In the genomic region with DNA sequence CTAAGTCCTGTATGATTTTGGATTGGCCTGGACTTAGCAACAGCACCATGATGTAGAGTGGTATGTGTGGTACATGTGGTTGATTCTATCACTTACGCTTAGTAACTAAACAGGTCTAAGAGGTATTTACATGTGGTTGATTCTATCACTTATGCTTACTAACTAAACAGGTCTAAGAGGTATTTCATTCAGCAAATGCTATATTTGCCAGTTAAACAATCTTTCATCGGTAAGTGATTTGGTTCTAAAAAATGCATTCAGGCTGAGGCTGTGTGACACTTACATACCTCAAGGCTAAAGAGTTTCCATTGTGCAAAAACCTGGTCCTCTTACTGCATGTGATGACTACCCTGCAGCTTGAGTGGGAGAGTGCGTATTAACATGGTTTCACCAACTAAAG, we compare ENCODE assay signal across 1 cellular context.
TF ChIP-seq lines count a peak whose summit lies in the region.

No MANE protein-coding gene starts in this region.

TF ChIP-seq in SK-N-SH, 30 proteins besides CTCF, POLR2A, EP300 and RAD21:
- TF ChIP-seq, protein P1, sequence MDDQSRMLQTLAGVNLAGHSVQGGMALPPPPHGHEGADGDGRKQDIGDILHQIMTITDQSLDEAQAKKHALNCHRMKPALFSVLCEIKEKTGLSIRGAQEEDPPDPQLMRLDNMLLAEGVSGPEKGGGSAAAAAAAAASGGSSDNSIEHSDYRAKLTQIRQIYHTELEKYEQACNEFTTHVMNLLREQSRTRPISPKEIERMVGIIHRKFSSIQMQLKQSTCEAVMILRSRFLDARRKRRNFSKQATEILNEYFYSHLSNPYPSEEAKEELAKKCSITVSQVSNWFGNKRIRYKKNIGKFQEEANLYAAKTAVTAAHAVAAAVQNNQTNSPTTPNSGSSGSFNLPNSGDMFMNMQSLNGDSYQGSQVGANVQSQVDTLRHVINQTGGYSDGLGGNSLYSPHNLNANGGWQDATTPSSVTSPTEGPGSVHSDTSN (IDR thresholded peaks at IDR 0.05), result no peak
- TF ChIP-seq RFX5 (IDR thresholded peaks at IDR 0.05; ENCODE audit: low read length) (no peak), SMC3 (IDR thresholded peaks at IDR 0.05; ENCODE audit: low read depth, low read length) (no peak), FOXM1 (IDR thresholded peaks at IDR 0.05; ENCODE audit: low read depth) (no peak), YY1 (IDR thresholded peaks at IDR 0.05; ENCODE audit: low read depth) (no peak), TEAD4 (IDR thresholded peaks at IDR 0.05; ENCODE audit: borderline replicate concordance, insufficient read depth) (no peak), FOXJ3 (CRISPR knock-in tag; IDR thresholded peaks at IDR 0.05) (no peak), POLR2AphosphoS5 (IDR thresholded peaks at IDR 0.05; ENCODE audit: low read depth, low read length) (no peak), MEF2A (IDR thresholded peaks at IDR 0.05; ENCODE audit: borderline replicate concordance, low read depth) (no peak), GABPA (IDR thresholded peaks at IDR 0.05; ENCODE audit: low read depth) (no peak), FOSL2 (IDR thresholded peaks at IDR 0.05; ENCODE audit: borderline replicate concordance, low read depth) (no peak), SIN3A (IDR thresholded peaks at IDR 0.05; ENCODE audit: borderline replicate concordance, low read depth, low read length) (no peak), TCF12 (IDR thresholded peaks at IDR 0.05) (no peak), ELF1 (IDR thresholded peaks at IDR 0.05) (no peak)
- TF ChIP-seq, protein P2, sequence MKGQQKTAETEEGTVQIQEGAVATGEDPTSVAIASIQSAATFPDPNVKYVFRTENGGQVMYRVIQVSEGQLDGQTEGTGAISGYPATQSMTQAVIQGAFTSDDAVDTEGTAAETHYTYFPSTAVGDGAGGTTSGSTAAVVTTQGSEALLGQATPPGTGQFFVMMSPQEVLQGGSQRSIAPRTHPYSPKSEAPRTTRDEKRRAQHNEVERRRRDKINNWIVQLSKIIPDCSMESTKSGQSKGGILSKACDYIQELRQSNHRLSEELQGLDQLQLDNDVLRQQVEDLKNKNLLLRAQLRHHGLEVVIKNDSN (IDR thresholded peaks at IDR 0.05; ENCODE audit: borderline replicate concordance, low read depth), result no peak
- TF ChIP-seq, protein P3, sequence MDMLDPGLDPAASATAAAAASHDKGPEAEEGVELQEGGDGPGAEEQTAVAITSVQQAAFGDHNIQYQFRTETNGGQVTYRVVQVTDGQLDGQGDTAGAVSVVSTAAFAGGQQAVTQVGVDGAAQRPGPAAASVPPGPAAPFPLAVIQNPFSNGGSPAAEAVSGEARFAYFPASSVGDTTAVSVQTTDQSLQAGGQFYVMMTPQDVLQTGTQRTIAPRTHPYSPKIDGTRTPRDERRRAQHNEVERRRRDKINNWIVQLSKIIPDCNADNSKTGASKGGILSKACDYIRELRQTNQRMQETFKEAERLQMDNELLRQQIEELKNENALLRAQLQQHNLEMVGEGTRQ (IDR thresholded peaks at IDR 0.05; ENCODE audit: borderline replicate concordance, low read depth, low read length), result no peak
- TF ChIP-seq, protein P4, sequence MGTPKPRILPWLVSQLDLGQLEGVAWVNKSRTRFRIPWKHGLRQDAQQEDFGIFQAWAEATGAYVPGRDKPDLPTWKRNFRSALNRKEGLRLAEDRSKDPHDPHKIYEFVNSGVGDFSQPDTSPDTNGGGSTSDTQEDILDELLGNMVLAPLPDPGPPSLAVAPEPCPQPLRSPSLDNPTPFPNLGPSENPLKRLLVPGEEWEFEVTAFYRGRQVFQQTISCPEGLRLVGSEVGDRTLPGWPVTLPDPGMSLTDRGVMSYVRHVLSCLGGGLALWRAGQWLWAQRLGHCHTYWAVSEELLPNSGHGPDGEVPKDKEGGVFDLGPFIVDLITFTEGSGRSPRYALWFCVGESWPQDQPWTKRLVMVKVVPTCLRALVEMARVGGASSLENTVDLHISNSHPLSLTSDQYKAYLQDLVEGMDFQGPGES (IDR thresholded peaks at IDR 0.05; ENCODE audit: low read depth, low read length), result no peak
- TF ChIP-seq, protein P5, sequence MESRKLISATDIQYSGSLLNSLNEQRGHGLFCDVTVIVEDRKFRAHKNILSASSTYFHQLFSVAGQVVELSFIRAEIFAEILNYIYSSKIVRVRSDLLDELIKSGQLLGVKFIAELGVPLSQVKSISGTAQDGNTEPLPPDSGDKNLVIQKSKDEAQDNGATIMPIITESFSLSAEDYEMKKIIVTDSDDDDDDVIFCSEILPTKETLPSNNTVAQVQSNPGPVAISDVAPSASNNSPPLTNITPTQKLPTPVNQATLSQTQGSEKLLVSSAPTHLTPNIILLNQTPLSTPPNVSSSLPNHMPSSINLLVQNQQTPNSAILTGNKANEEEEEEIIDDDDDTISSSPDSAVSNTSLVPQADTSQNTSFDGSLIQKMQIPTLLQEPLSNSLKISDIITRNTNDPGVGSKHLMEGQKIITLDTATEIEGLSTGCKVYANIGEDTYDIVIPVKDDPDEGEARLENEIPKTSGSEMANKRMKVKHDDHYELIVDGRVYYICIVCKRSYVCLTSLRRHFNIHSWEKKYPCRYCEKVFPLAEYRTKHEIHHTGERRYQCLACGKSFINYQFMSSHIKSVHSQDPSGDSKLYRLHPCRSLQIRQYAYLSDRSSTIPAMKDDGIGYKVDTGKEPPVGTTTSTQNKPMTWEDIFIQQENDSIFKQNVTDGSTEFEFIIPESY (IDR thresholded peaks at IDR 0.05; ENCODE audit: borderline replicate concordance, low read depth), result no peak
